In the genomic region with DNA sequence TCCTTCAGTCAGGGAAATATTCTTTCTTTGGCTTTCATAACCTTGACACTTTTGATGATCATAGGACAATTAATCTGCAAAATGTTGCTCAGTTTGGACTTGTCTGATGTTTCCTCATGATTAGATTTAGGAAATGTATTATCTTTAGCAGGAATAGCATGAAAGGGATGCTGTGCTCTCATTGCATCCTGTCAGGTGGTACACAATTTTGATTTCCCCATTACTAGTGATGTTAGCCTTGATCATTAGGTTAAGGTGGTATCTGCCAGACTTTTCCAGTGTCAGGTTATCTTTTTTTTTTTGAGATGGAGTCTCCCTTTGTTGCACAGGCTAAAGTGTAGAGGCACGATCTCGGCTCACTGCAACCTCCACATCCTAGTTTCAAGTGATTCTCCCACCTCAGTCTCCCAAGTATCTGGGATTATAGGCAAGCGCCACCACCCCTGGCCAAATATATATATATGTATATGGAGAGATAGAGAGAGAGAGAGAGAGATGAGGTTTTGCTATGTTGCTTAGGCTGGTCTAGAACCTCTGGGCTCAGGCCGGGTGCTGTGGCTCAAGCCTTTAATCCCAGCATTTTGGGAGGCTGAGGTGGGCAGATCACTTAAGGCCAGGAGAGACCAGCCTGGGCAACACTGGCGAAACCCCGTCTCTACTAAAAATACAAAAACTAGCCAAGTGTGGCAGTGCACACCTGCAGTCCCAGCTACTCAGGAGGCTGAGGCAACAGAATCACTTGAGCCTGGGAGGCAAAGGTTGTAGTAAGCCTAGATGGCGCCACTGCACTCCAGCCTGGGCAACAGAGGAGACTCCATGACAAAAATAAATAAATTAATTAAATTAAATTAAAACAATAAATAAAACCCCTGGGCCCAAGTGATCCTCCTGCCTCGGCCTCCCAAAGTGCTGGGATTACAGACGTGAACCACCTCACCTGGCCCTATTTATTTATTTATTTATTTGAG, we compare ENCODE assay signal across 9 cellular contexts. TPM values are rescaled to one million over a fixed set of nuclear protein-coding genes. Genes with fewer than 3 reads are reported as not detected.
DNase-seq lines count a peak whose midpoint lies in the region; ATAC-seq, FAIRE-seq and TF ChIP-seq lines count a peak whose summit lies in the region.
"Had no signal": no experiment of that assay in that cellular context is flagged by ENCODE, and none has a peak within 500 bp of the region (broad histone marks: within the 10 kb centered on the region; RNA-seq: fewer than 3 reads in every experiment).

No MANE protein-coding gene starts in this region.

- H3K27me3 ChIP-seq in RWPE2 (ENCODE audit: insufficient read depth, poor library complexity, severe bottlenecking) (no peaks in the 10 kb centered on the region), small intestine (ENCODE audit: control insufficient read depth in 2 of 2, insufficient read depth in 2 of 2, low read length in 2 of 2) (no peaks in the 10 kb centered on the region)
- H3K27me3 ChIP-seq: pancreas had no signal

- H3K36me3 ChIP-seq in RWPE2 (ENCODE audit: low read depth), result no peaks in the 10 kb centered on the region
- H3K36me3 ChIP-seq in small intestine (ENCODE audit: control insufficient read depth in 2 of 2, insufficient read depth in 2 of 2, low read length in 2 of 2), result no peaks in the 10 kb centered on the region
- H3K36me3 ChIP-seq: pancreas had no signal

- ATAC-seq in RWPE2 (ENCODE audit: low read depth), result peak; percentile 47; the same call in 1 of the 3 replicates
- no peak for ATAC-seq in HG03039 (IDR thresholded peaks at IDR 0.05; ENCODE audit: unreplicated experiment)
- ATAC-seq: pancreas had no signal

- H3K4me1 ChIP-seq in RWPE2 (ENCODE audit: insufficient read depth, poor library complexity, severe bottlenecking), result peaks cover 10% of the 10 kb centered on the region
- H3K4me1 ChIP-seq in small intestine (ENCODE audit: control insufficient read depth in 2 of 2, insufficient read depth in 1 of 2, low read depth in 1 of 2, low read length in 1 of 2), result no peaks in the 10 kb centered on the region
- H3K4me1 ChIP-seq: pancreas had no signal

- peak; percentile 69 for TF ChIP-seq CTCF in RWPE2 (IDR thresholded peaks at IDR 0.05; ENCODE audit: poor library complexity, severe bottlenecking)
- TF ChIP-seq CTCF in choroid plexus epithelial cell (conservative IDR thresholded peaks at IDR 0.05; ENCODE audit: low read depth, low read length), result peak; percentile 66

- no peak overlapping the region for H3K4me3 ChIP-seq in RWPE2 (ENCODE audit: severe bottlenecking)
- no peak overlapping the region for H3K4me3 ChIP-seq in choroid plexus epithelial cell (ENCODE audit: low read depth, low read length)
- no peak overlapping the region for H3K4me3 ChIP-seq in small intestine (ENCODE audit: low read depth in 1 of 2, low read length in 2 of 2)
- H3K4me3 ChIP-seq: pancreas had no signal

- H3K27ac ChIP-seq in RWPE2 (ENCODE audit: poor library complexity, severe bottlenecking), result no peak overlapping the region
- no peak overlapping the region for H3K27ac ChIP-seq in small intestine (ENCODE audit: low read depth in 1 of 2, low read length in 1 of 2)
- H3K27ac ChIP-seq: pancreas had no signal

- DNase-seq in DMS53 (lab: John Stamatoyannopoulos, UW) (peak; percentile 53), DMS53 treated with DMSO at 0.1 percent for 48 hours (lab: John Stamatoyannopoulos, UW; ENCODE audit: unreplicated experiment) (no peak), RWPE2 (ENCODE audit: low spot score) (no peak), choroid plexus epithelial cell (ENCODE audit: low read depth) (peak; percentile 65), small intestine (peak; percentile 56), amygdala (lab: John Stamatoyannopoulos, UW) (no peak), hepatic stellate cell (ENCODE audit: low spot score) (no peak)
- DNase-seq: pancreas had no signal

- FAIRE-seq in small intestine (lab: Jason Lieb, UNC), result no peak
- FAIRE-seq: pancreas had no signal

- 81 to 83% (median 83%) methylated on average over 9 of the region's 9 CpGs for WGBS in small intestine, 3 donors

- H3K9me3 ChIP-seq in RWPE2 (ENCODE audit: severe bottlenecking), result no peaks in the 10 kb centered on the region
- H3K9me3 ChIP-seq in small intestine (ENCODE audit: control insufficient read depth, low read depth), result no peaks in the 10 kb centered on the region
- H3K9me3 ChIP-seq: pancreas had no signal

RNA-seq across cellular contexts. Expression of a gene that starts 15.8 kb away (rescaled TPM):
- polyA plus RNA-seq in small intestine, result 10 to 100 TPM in 2 of 3 donors, 1 to 10 TPM in 1; 2.7 to 81.0 (median 12.2) TPM

RNA-seq across cellular contexts. Expression of a gene that starts 19.8 kb away (rescaled TPM):
- polyA plus RNA-seq in small intestine, result 10 to 100 TPM; 38.7 to 85.9 (median 52.4) TPM

RNA-seq across cellular contexts. Expression of a gene that starts 50.6 kb away (rescaled TPM):
- polyA plus RNA-seq in small intestine, result 10 to 100 TPM; 49.0 to 76.5 (median 55.7) TPM

Comparison
In these comparisons a context has a peak if more than half of its experiments do, and no peak if none do; other contexts are left out.
1. DNase-seq: peak in DMS53 (single experiment), choroid plexus epithelial cell (single experiment) and small intestine (single experiment); none in DMS53 treated with DMSO at 0.1 percent for 48 hours (single experiment), RWPE2 (single experiment), amygdala (0 of 56) and hepatic stellate cell (single experiment).